ENCODE assay signal across 8 cellular contexts in the genomic region with DNA sequence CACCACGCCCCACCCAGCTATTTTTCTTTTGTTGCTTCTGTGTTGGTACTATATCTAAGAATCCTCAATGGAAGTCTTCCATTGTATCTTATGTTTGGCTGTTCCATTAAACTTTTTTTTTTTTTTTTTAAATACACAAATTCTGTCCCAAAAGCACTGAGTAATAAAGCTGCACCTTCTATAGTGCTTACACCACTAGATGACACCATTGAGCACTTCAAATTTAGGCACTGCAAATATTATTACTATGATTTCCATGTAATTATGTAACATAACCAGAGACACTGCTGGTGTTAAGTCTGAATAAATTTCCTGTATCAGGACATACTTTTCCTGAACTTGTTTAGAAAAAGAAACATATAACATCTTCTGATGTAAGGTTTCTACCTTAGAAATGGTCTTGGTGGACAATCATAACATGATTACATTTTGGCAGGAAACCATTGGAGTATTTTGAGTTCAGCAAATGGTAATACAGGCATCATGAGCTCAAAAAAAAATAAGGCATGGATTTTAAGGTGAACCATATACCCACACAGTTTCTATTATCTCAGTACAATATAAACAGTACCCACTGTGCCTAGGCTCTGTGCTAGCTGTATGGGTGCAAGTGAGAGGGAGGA.
A peak's percentile ranks its signal among the peaks of the same experiment; 100 is the strongest.
DNase-seq lines count a peak whose midpoint lies in the region; ATAC-seq, FAIRE-seq and TF ChIP-seq lines count a peak whose summit lies in the region.

No MANE protein-coding gene starts in this region.

- peaks cover 9% of the 10 kb centered on the region; the same call in 1 of the 2 replicates for H3K79me2 ChIP-seq in OCI-LY7 (ENCODE audit: insufficient read depth, low read depth, low read length)
- H3K79me2 ChIP-seq in smooth muscle cell (ENCODE audit: low read depth) = no peaks in the 10 kb centered on the region

- CTCF ChIA-PET in OCI-LY7 (lab: Charles Lee; ENCODE audit: unreplicated experiment) = interaction anchor here (1.4 kb wide), 1 partner anchor 253 kb away, joined by 4 read pairs; no protein-coding TSS in a partner anchor

- FAIRE-seq in GM12892 (lab: Jason Lieb, UNC) = peak; percentile 9

- no peak overlapping the region for H3K27ac ChIP-seq in OCI-LY7 (ENCODE audit: low read depth, low read length, poor library complexity, severe bottlenecking)
- H3K27ac ChIP-seq in smooth muscle cell (ENCODE audit: low read depth) = no peak overlapping the region
- H3K27ac ChIP-seq in effector memory CD4-positive, alpha-beta T cell (ENCODE audit: insufficient read depth, low read length, poor library complexity, severe bottlenecking) = no peak overlapping the region

- H3K4me1 Mint-ChIP-seq in endothelial cell (ENCODE audit: unreplicated experiment) = peaks cover 14% of the 10 kb centered on the region

- H3K9me2 ChIP-seq in OCI-LY7 (ENCODE audit: insufficient read depth, low read length) = no peaks in the 10 kb centered on the region

- no peak for TF ChIP-seq POLR2A in GM12892 (IDR thresholded peaks at IDR 0.05; ENCODE audit: low read depth, low read length)

- H3K9me3 ChIP-seq in OCI-LY7 (ENCODE audit: low read length) (no peaks in the 10 kb centered on the region), smooth muscle cell (replicated peaks; ENCODE audit: low read depth) (no peaks in the 10 kb centered on the region)
- H3K9me3 ChIP-seq in effector memory CD4-positive, alpha-beta T cell (ENCODE audit: control insufficient read depth, low read length) = no peaks in the 10 kb centered on the region

- H3K36me3 ChIP-seq in OCI-LY7 (ENCODE audit: insufficient read depth, low read length) (peaks cover 72% of the 10 kb centered on the region), smooth muscle cell (ENCODE audit: low read depth) (no peaks in the 10 kb centered on the region)
- peaks cover 6% of the 10 kb centered on the region for H3K36me3 ChIP-seq in effector memory CD4-positive, alpha-beta T cell (ENCODE audit: control insufficient read depth, insufficient read depth, low read length)

- H3F3A ChIP-seq in smooth muscle cell (ENCODE audit: low read depth) = no peaks in the 10 kb centered on the region

- no TSS peak for BruUV-seq in OCI-LY7 (replicated peaks; lab: Mats Ljungman, UMichigan)

- no peak overlapping the region for H3K27ac Mint-ChIP-seq in endothelial cell (ENCODE audit: unreplicated experiment)

- ATAC-seq in GM21723 (IDR thresholded peaks at IDR 0.05; ENCODE audit: unreplicated experiment) = no peak

- H3K4me2 ChIP-seq in OCI-LY7 (ENCODE audit: low read length) (no peak overlapping the region), smooth muscle cell (no peak overlapping the region)

- H3K4me1 ChIP-seq in OCI-LY7 (ENCODE audit: insufficient read depth, low read length, poor library complexity, severe bottlenecking) (no peaks in the 10 kb centered on the region), smooth muscle cell (ENCODE audit: low read depth) (peaks cover under 1% of the 10 kb centered on the region)
- H3K4me1 ChIP-seq in effector memory CD4-positive, alpha-beta T cell (ENCODE audit: control insufficient read depth, insufficient read depth, low read length, poor library complexity, severe bottlenecking) = no peaks in the 10 kb centered on the region

- H3K36me3 Mint-ChIP-seq in endothelial cell (ENCODE audit: low read depth, unreplicated experiment) = no peaks in the 10 kb centered on the region

- peak; percentile 78 for TF ChIP-seq CTCF in OCI-LY7 (conservative IDR thresholded peaks at IDR 0.05; ENCODE audit: low read length)
- peak; percentile 78 for TF ChIP-seq CTCF in fibroblast of the aortic adventitia (IDR thresholded peaks at IDR 0.05; ENCODE audit: insufficient read depth, low read length)
- TF ChIP-seq CTCF in smooth muscle cell (IDR thresholded peaks at IDR 0.05; ENCODE audit: borderline replicate concordance, insufficient read depth, poor library complexity, severe bottlenecking) = peak; percentile 35
- no peak for TF ChIP-seq CTCF in endothelial cell (IDR thresholded peaks at IDR 0.05; ENCODE audit: unreplicated experiment)

- intact Hi-C loops in OCI-LY7 (cut with micrococcal nuclease; ENCODE audit: unreplicated experiment) = loop anchor here (1.0 to 5.0 kb wide), 2 partner anchors 218 to 254 kb away; a partner anchor contains a TSS

- no peak overlapping the region for H3K4me3 ChIP-seq in OCI-LY7 (ENCODE audit: low read depth, low read length, poor library complexity, severe bottlenecking)
- H3K4me3 ChIP-seq in fibroblast of the aortic adventitia (ENCODE audit: low read depth, low read length) = no peak overlapping the region
- H3K4me3 ChIP-seq in smooth muscle cell = no peak overlapping the region
- H3K4me3 ChIP-seq in effector memory CD4-positive, alpha-beta T cell (ENCODE audit: insufficient read depth, low read depth, low read length, poor library complexity, severe bottlenecking) = no peak overlapping the region

- peaks cover 1% of the 10 kb centered on the region for H3K27me3 Mint-ChIP-seq in endothelial cell (ENCODE audit: unreplicated experiment)

- 89% methylated on average over 1 of the region's 1 CpG for WGBS in smooth muscle cell (ENCODE audit: low lambda C conversion rate)

- no peak overlapping the region for H3K4me3 Mint-ChIP-seq in endothelial cell (ENCODE audit: unreplicated experiment)

- no peaks in the 10 kb centered on the region for H3K9me3 Mint-ChIP-seq in endothelial cell (ENCODE audit: unreplicated experiment)

- no peak overlapping the region for H3K9ac ChIP-seq in smooth muscle cell (ENCODE audit: low read depth)

- POLR2A ChIA-PET in OCI-LY7 (lab: Charles Lee) = interaction anchor here (0.6 to 0.8 kb wide), 2 partner anchors 11 to 45 kb away, joined by 3 to 4 read pairs; no protein-coding TSS in a partner anchor

- DNase-seq in GM12892 (ENCODE audit: insufficient read length) (no peak), OCI-LY7 (ENCODE audit: low spot score) (peak; percentile 53), fibroblast of the aortic adventitia (ENCODE audit: low read depth) (peak; percentile 81), smooth muscle cell (lab: John Stamatoyannopoulos, UW; ENCODE audit: unreplicated experiment) (no peak), endothelial cell (ENCODE audit: low spot score) (no peak), NCI-H1930 (lab: John Stamatoyannopoulos, UW) (no peak)
- no peak for DNase-seq in effector memory CD4-positive, alpha-beta T cell

- H2AFZ ChIP-seq in OCI-LY7 (ENCODE audit: low read length) (no peak overlapping the region), smooth muscle cell (ENCODE audit: low read depth) (no peak overlapping the region)

- H4K20me1 ChIP-seq in OCI-LY7 (ENCODE audit: insufficient read depth, low read length) (no peaks in the 10 kb centered on the region), smooth muscle cell (ENCODE audit: low read depth) (peaks cover 5% of the 10 kb centered on the region)

- H3K27me3 ChIP-seq in smooth muscle cell (ENCODE audit: low read depth) = no peaks in the 10 kb centered on the region
- H3K27me3 ChIP-seq in effector memory CD4-positive, alpha-beta T cell (replicated peaks; ENCODE audit: control insufficient read depth, insufficient read depth, low read length, poor library complexity, severe bottlenecking) = no peaks in the 10 kb centered on the region

Comparison
In these comparisons a context has a peak if more than half of its experiments do, and no peak if none do; other contexts are left out.
1. DNase-seq: peak in OCI-LY7 (single experiment) and fibroblast of the aortic adventitia (single experiment); none in GM12892 (single experiment), smooth muscle cell (single experiment), effector memory CD4-positive, alpha-beta T cell (0 of 3), endothelial cell (single experiment) and NCI-H1930 (0 of 2).